Comparison of ENCODE assay signal across 8 cellular contexts in genomic region chr5:112707187-112708179, GRCh38. TPM values are rescaled to one million over a fixed set of nuclear protein-coding genes. Genes with fewer than 3 reads are reported as not detected.
DNase-seq lines count a peak whose midpoint lies in the region; ATAC-seq, FAIRE-seq and TF ChIP-seq lines count a peak whose summit lies in the region.

No MANE protein-coding gene starts in this region.

- peak overlapping the region; percentile 92 for H3K4me3 ChIP-seq in AG09309 (ENCODE audit: control insufficient read depth, low read depth, low read length)
- H3K4me3 ChIP-seq in cardiac fibroblast (replicated peaks in 1 of 2; ENCODE audit: low read depth in 2 of 2, low read length in 2 of 2), result peak overlapping the region; percentile 91 to 98
- H3K4me3 ChIP-seq in small intestine (ENCODE audit: low read depth in 1 of 2, low read length in 2 of 2), result peak overlapping the region; percentile 83 to 86

- in situ Hi-C loops in GM18951 (cut with MboI; ENCODE audit: low sequenced_read_pairs, unreplicated experiment), result no loop called here

- DNase-seq in AG09309 (ENCODE audit: low read depth) (peak; percentile 94), NCI-H2227 treated with DMSO at 0.1 percent for 48 hours (lab: John Stamatoyannopoulos, UW) (peak; percentile 96), WTC11 (ENCODE audit: low spot score) (peak; percentile 97), cardiac fibroblast (ENCODE audit: low read depth in 2 of 2) (peak; percentile 99), iPS-NIHi7 (ENCODE audit: extremely low spot score) (peak; percentile 99), small intestine (peak; percentile 99)

- peak overlapping the region; percentile 92 for H3K4me3 Mint-ChIP-seq in WTC11

- peak; percentile 98 for TF ChIP-seq POLR2A in GM18951 (IDR thresholded peaks at IDR 0.05; ENCODE audit: extremely low read depth, insufficient read depth, insufficient read length)

- CTCF ChIA-PET in WTC11 (lab: Charles Lee), result interaction anchor here (0.7 to 2.6 kb wide), 4 partner anchors 10 to 141 kb away, joined by 3 to 19 read pairs (median 4); no protein-coding TSS in a partner anchor

- no peaks in the 10 kb centered on the region for H3K36me3 Mint-ChIP-seq in WTC11

- POLR2A ChIA-PET in WTC11 (lab: Charles Lee), result interaction anchor here (0.6 to 1.3 kb wide), 3 partner anchors 16 to 1799 kb away, joined by 4 to 8 read pairs (median 7); no protein-coding TSS in a partner anchor

- no peaks in the 10 kb centered on the region for H3K27me3 Mint-ChIP-seq in WTC11 (ENCODE audit: low read depth)

- H3K27ac ChIP-seq in small intestine (ENCODE audit: low read depth in 1 of 2, low read length in 1 of 2), result peak overlapping the region; percentile 72 to 92

- peak overlapping the region; percentile 90 for H3K27ac Mint-ChIP-seq in WTC11

- no peaks in the 10 kb centered on the region for H3K36me3 ChIP-seq in small intestine (ENCODE audit: control insufficient read depth in 2 of 2, insufficient read depth in 2 of 2, low read length in 2 of 2)

- H3K27me3 ChIP-seq in small intestine (ENCODE audit: control insufficient read depth in 2 of 2, insufficient read depth in 2 of 2, low read length in 2 of 2), result no peaks in the 10 kb centered on the region

- peaks cover 3 to 15% of the 10 kb centered on the region in 2 donors for H3K4me1 ChIP-seq in small intestine (ENCODE audit: control insufficient read depth in 2 of 2, insufficient read depth in 1 of 2, low read depth in 1 of 2, low read length in 1 of 2)

- 1 to 2% (median 2%) methylated on average over 42 to 65 of the region's 65 CpGs for WGBS in small intestine, 3 donors

- peaks cover 38% of the 10 kb centered on the region for H3K4me1 Mint-ChIP-seq in WTC11

- TF ChIP-seq CTCF in AG09309 (IDR thresholded peaks at IDR 0.05; ENCODE audit: control insufficient read depth, insufficient read depth, low read depth, low read length, missing control alignments), result peak; percentile 8
- TF ChIP-seq CTCF in WTC11 (IDR thresholded peaks at IDR 0.05), result no peak
- no peak for TF ChIP-seq CTCF in cardiac fibroblast (IDR thresholded peaks at IDR 0.05; ENCODE audit: low read depth, low read length)

- no peak for FAIRE-seq in small intestine (lab: Jason Lieb, UNC)

- ATAC-seq in HG03175 (IDR thresholded peaks at IDR 0.05; ENCODE audit: unreplicated experiment) (peak; percentile 95), WTC11 (peak; percentile 87)

- no peaks in the 10 kb centered on the region for H3K9me3 Mint-ChIP-seq in WTC11

- no peaks in the 10 kb centered on the region for H3K9me3 ChIP-seq in small intestine (ENCODE audit: control insufficient read depth, low read depth)

TF ChIP-seq in WTC11, 78 proteins besides CTCF, POLR2A, EP300 and RAD21 (continues in another document):
- TF ChIP-seq ZNF317 (CRISPR knock-in tag; IDR thresholded peaks at IDR 0.05; ENCODE audit: borderline replicate concordance, low read depth) (no peak), EMX1 (CRISPR knock-in tag; IDR thresholded peaks at IDR 0.05) (no peak), JUN (CRISPR knock-in tag; IDR thresholded peaks at IDR 0.05) (0 out of 2 replicates have a peak, but pooled peaks have one; percentile 37), MYBL2 (CRISPR knock-in tag; IDR thresholded peaks at IDR 0.05) (no peak), FOXJ3 (CRISPR knock-in tag; IDR thresholded peaks at IDR 0.05; ENCODE audit: borderline replicate concordance) (no peak), ZNF416 (CRISPR knock-in tag; IDR thresholded peaks at IDR 0.05) (no peak), ZBTB43 (CRISPR knock-in tag; IDR thresholded peaks at IDR 0.05) (no peak), NFE2L1 (CRISPR knock-in tag; IDR thresholded peaks at IDR 0.05) (no peak; the same call in 1 of the 2 replicates), ESRRA (CRISPR knock-in tag; IDR thresholded peaks at IDR 0.05; ENCODE audit: borderline replicate concordance) (no peak; the same call in 1 of the 2 replicates), PRDM15 (CRISPR knock-in tag; IDR thresholded peaks at IDR 0.05) (no peak), ATF6 (CRISPR knock-in tag; IDR thresholded peaks at IDR 0.05) (no peak)
- TF ChIP-seq, protein P1, sequence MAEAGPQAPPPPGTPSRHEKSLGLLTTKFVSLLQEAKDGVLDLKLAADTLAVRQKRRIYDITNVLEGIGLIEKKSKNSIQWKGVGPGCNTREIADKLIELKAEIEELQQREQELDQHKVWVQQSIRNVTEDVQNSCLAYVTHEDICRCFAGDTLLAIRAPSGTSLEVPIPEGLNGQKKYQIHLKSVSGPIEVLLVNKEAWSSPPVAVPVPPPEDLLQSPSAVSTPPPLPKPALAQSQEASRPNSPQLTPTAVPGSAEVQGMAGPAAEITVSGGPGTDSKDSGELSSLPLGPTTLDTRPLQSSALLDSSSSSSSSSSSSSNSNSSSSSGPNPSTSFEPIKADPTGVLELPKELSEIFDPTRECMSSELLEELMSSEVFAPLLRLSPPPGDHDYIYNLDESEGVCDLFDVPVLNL (CRISPR knock-in tag; IDR thresholded peaks at IDR 0.05; ENCODE audit: borderline replicate concordance, low read depth), result no peak
- TF ChIP-seq, protein P2, sequence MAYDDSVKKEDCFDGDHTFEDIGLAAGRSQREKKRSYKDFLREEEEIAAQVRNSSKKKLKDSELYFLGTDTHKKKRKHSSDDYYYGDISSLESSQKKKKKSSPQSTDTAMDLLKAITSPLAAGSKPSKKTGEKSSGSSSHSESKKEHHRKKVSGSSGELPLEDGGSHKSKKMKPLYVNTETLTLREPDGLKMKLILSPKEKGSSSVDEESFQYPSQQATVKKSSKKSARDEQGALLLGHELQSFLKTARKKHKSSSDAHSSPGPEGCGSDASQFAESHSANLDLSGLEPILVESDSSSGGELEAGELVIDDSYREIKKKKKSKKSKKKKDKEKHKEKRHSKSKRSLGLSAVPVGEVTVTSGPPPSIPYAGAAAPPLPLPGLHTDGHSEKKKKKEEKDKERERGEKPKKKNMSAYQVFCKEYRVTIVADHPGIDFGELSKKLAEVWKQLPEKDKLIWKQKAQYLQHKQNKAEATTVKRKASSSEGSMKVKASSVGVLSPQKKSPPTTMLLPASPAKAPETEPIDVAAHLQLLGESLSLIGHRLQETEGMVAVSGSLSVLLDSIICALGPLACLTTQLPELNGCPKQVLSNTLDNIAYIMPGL (CRISPR knock-in tag; IDR thresholded peaks at IDR 0.05), result peak; percentile 53
- TF ChIP-seq, protein P3, sequence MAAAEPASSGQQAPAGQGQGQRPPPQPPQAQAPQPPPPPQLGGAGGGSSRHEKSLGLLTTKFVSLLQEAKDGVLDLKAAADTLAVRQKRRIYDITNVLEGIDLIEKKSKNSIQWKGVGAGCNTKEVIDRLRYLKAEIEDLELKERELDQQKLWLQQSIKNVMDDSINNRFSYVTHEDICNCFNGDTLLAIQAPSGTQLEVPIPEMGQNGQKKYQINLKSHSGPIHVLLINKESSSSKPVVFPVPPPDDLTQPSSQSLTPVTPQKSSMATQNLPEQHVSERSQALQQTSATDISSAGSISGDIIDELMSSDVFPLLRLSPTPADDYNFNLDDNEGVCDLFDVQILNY (CRISPR knock-in tag; IDR thresholded peaks at IDR 0.05), result no peak

RNA-seq across cellular contexts. Expression of gene APC, which starts 30.2 kb away (rescaled TPM):
- total RNA-seq in WTC11 (2021), result 31.8 to 40.0 TPM (median 33.1 TPM) in 3 replicates
- 10 to 100 TPM in 2 of 3 donors, 1 to 10 TPM in 1; 8.0 to 20.4 (median 13.2) TPM for polyA plus RNA-seq in small intestine

Comparison
In these comparisons a context has a peak if more than half of its experiments do, and no peak if none do; other contexts are left out.
1. Peak in every context shown above with its lines: DNase-seq, ATAC-seq, H3K4me3 ChIP-seq and H3K27ac ChIP-seq.